ENCODE assay signal across 1 cellular context in genomic region chr6:167811689-167812487, GRCh38.
TF ChIP-seq lines count a peak whose summit lies in the region.

No MANE protein-coding gene starts in this region.

TF ChIP-seq in K562, 482 proteins besides CTCF, POLR2A, EP300 and RAD21 (continues in another document):
- TF ChIP-seq AFF4 (CRISPR knock-in tag; IDR thresholded peaks at IDR 0.05) (no peak), CHAMP1 (IDR thresholded peaks at IDR 0.05) (0 out of 2 replicates have a peak, but pooled peaks have one; percentile 21), PRPF4 (IDR thresholded peaks at IDR 0.05; ENCODE audit: insufficient read depth, low read depth, low read length, poor library complexity, severe bottlenecking) (no peak), CTBP1 (IDR thresholded peaks at IDR 0.05; ENCODE audit: borderline replicate concordance) (peak; percentile 53; the same call in 1 of the 2 replicates), PYGO2 (tag; IDR thresholded peaks at IDR 0.05) (no peak), SRSF9 (IDR thresholded peaks at IDR 0.05; ENCODE audit: borderline replicate concordance, low read depth, low read length) (no peak), ARID1B (IDR thresholded peaks at IDR 0.05) (peak; percentile 70), ZNF316 (IDR thresholded peaks at IDR 0.05) (peak; percentile 85), LEF1 (IDR thresholded peaks at IDR 0.05) (0 out of 2 replicates have a peak, but pooled peaks have one; percentile 12), HEY1 (CRISPR knock-in tag; IDR thresholded peaks at IDR 0.05; ENCODE audit: borderline replicate concordance) (no peak), MAFK (IDR thresholded peaks at IDR 0.05; ENCODE audit: low read length) (no peak; the same call in 1 of the 2 replicates), EHMT2 (IDR thresholded peaks at IDR 0.05) (0 out of 2 replicates have a peak, but pooled peaks have one; percentile 7), ZEB2 (IDR thresholded peaks at IDR 0.05) (peak; percentile 68), POLR3A (IDR thresholded peaks at IDR 0.05; ENCODE audit: borderline replicate concordance, extremely low read depth, insufficient read depth, insufficient read length) (no peak), SMARCC2 (IDR thresholded peaks at IDR 0.05; ENCODE audit: low read depth) (no peak), RCOR1 (IDR thresholded peaks at IDR 0.05; ENCODE audit: borderline replicate concordance in 1 of 2, low read depth in 2 of 2, low read length in 2 of 2) (peak in 1 of 2 experiments; percentile 53; a peak in 1 of 4 replicates), TARDBP (IDR thresholded peaks at IDR 0.05) (no peak), RREB1 (CRISPR knock-in tag; IDR thresholded peaks at IDR 0.05) (no peak), DPF2 (IDR thresholded peaks at IDR 0.05) (peak; percentile 63), ZNF696 (CRISPR knock-in tag; conservative IDR thresholded peaks at IDR 0.05) (no peak), SPI1 (IDR thresholded peaks at IDR 0.05; ENCODE audit: borderline replicate concordance, low read depth, low read length) (no peak), NFIX (CRISPR knock-in tag; IDR thresholded peaks at IDR 0.05; ENCODE audit: low read depth) (peak; percentile 67; the same call in 1 of the 2 replicates), KLF6 (CRISPR knock-in tag; IDR thresholded peaks at IDR 0.05; ENCODE audit: borderline replicate concordance) (no peak), SMARCE1 (IDR thresholded peaks at IDR 0.05) (0 out of 2 replicates have a peak, but pooled peaks have one; percentile 24), GTF3C2 (IDR thresholded peaks at IDR 0.05; ENCODE audit: borderline replicate concordance, extremely low read depth, insufficient read length) (no peak), TRIM24 (IDR thresholded peaks at IDR 0.05) (peak; percentile 8 to 20; a peak in 1 of 4 replicates), MAFG (tag; conservative IDR thresholded peaks at IDR 0.05) (peak; percentile 60), SOX6 (IDR thresholded peaks at IDR 0.05) (peak; percentile 63), KLF13 (tag; IDR thresholded peaks at IDR 0.05; ENCODE audit: borderline replicate concordance, low read depth) (no peak), NFIC (IDR thresholded peaks at IDR 0.05) (peak; percentile 99), VEZF1 (CRISPR knock-in tag; IDR thresholded peaks at IDR 0.05) (no peak), DNMT1 (IDR thresholded peaks at IDR 0.05) (no peak), MAX (CRISPR knock-in tag; IDR thresholded peaks at IDR 0.05) (no peak), JUND (IDR thresholded peaks at IDR 0.05; ENCODE audit: borderline replicate concordance, low read depth, low read length) (peak; percentile 19; the same call in 1 of the 2 replicates), JUND (tag; IDR thresholded peaks at IDR 0.05; ENCODE audit: borderline replicate concordance, low read depth, low read length) (peak; percentile 27; the same call in 1 of the 3 replicates), FOXK1 (CRISPR knock-in tag; IDR thresholded peaks at IDR 0.05; ENCODE audit: borderline replicate concordance) (no peak), MNT (conservative IDR thresholded peaks at IDR 0.05) (0 out of 4 replicates have a peak, but pooled peaks of 1 of the 2 experiments have one; percentile 25), CHD2 (IDR thresholded peaks at IDR 0.05; ENCODE audit: low read depth, low read length) (no peak), FOXK2 (conservative IDR thresholded peaks at IDR 0.05 in 1 of 2, IDR thresholded peaks at IDR 0.05 in 1 of 2; ENCODE audit: low read depth in 2 of 2) (peak; percentile 52 to 56; a peak in 2 of 4 replicates), SMAD4 (CRISPR knock-in tag; conservative IDR thresholded peaks at IDR 0.05) (0 out of 2 replicates have a peak, but pooled peaks have one; percentile 5), RNF2 (IDR thresholded peaks at IDR 0.05) (no peak), C11orf30 (IDR thresholded peaks at IDR 0.05; ENCODE audit: low read depth) (peak; percentile 83), CBFA2T3 (IDR thresholded peaks at IDR 0.05) (peak; percentile 70)
